8 cellular contexts compared by ENCODE assay signal in the genomic region with DNA sequence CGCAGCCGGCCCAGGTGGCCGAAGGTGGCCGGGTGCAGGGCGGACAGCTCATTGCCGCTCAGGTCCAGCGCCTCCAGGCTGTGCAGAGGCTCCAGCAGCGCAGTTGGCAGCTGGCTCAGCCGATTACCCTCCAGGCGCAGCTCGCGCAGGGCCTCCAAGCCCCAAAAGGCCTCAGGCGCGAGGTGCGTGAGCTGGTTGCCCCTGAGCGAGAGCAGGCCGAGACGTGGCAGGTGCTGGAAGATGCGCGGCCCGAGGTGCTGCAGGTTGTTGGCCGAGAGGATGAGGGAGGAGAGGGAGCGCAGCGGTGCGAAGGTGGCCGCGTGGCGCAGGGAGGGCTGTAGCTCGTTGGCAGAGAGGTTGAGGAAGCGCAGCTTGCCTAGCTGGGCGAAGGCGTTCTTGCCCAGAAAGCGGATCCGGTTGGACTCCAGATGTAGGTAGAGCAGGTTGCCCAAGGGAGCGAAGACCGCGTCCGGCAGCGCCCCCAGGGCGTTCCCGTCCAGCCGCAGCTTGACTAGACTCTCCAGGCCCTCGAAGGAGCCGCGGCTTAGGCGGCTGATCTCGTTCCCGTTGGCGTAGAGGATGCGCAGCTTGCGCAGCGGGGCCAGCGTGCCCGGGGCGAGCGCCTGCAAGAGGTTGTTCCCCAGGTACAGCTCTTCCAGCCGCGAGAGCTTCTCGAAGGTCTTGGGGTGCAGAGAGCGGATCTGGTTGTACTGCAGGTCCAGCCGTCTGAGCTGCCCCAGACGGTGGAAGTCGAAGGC. TPM values are rescaled to one million over a fixed set of nuclear protein-coding genes. Genes with fewer than 3 reads are reported as not detected.
DNase-seq lines count a peak whose midpoint lies in the region; ATAC-seq and TF ChIP-seq lines count a peak whose summit lies in the region.

No MANE protein-coding gene starts in this region.

- H3K36me3 ChIP-seq in GM06990 (ENCODE audit: control insufficient read depth, insufficient read depth, low read length) (no peaks in the 10 kb centered on the region), muscle layer of duodenum (ENCODE audit: control insufficient read depth in 1 of 2, insufficient read depth in 2 of 2, low read length in 2 of 2) (no peaks in the 10 kb centered on the region)

- DNase-seq in GM06990 (ENCODE audit: extremely low read depth, insufficient read length): peak; percentile 32
- DNase-seq in RPMI7951 (ENCODE audit: low read depth): peak; percentile 37
- no peak for DNase-seq in epithelial cell of proximal tubule (ENCODE audit: low read depth)
- DNase-seq in stimulated activated CD8-positive, alpha-beta memory T cell treated with anti-CD3 and anti-CD28 coated beads, Interleukin-4, amount 100 ng/mL, for 48 hours: no peak

- no peak for TF ChIP-seq CTCF in GM06990 (IDR thresholded peaks at IDR 0.05; ENCODE audit: insufficient read depth, low read length, poor library complexity, severe bottlenecking)
- no peak for TF ChIP-seq CTCF in epithelial cell of proximal tubule (conservative IDR thresholded peaks at IDR 0.05; ENCODE audit: low read depth, low read length)

- peaks cover 0 to 39% of the 10 kb centered on the region in 2 donors for H3K4me1 ChIP-seq in muscle layer of duodenum (ENCODE audit: control insufficient read depth in 1 of 2, insufficient read depth in 2 of 2, low read length in 2 of 2)

- H3K4me3 ChIP-seq in GM06990 (replicated peaks; ENCODE audit: low read depth, low read length) (no peak overlapping the region), epithelial cell of proximal tubule (ENCODE audit: low read depth, low read length) (peak overlapping the region; percentile 54), muscle layer of duodenum (ENCODE audit: low read depth in 1 of 2, low read length in 2 of 2) (peak overlapping the region; percentile 23 to 75)

- H3K27me3 ChIP-seq in GM06990 (replicated peaks; ENCODE audit: control insufficient read depth, insufficient read depth, low read length) (no peaks in the 10 kb centered on the region; the same call in 1 of the 2 replicates), muscle layer of duodenum (ENCODE audit: low read depth, low read length) (peaks cover 16% of the 10 kb centered on the region)

- H3K27ac ChIP-seq in muscle layer of duodenum (ENCODE audit: low read length): no peak overlapping the region

- ATAC-seq in HG02763 (IDR thresholded peaks at IDR 0.05; ENCODE audit: unreplicated experiment): no peak
- ATAC-seq in GM21367 (IDR thresholded peaks at IDR 0.05; ENCODE audit: unreplicated experiment): no peak
- no peak for ATAC-seq in GM19455 (IDR thresholded peaks at IDR 0.05; ENCODE audit: unreplicated experiment)

- H3K9me3 ChIP-seq in muscle layer of duodenum (ENCODE audit: control insufficient read depth in 1 of 2, low read length in 2 of 2): no peaks in the 10 kb centered on the region

RNA-seq across cellular contexts. Expression of a gene that starts 0.9 kb away (rescaled TPM):
- 6.4 and 7.1 TPM in 2 replicates for total RNA-seq in RPMI7951 (2014; rRNA removed; shearing (Covaris generic))
- total RNA-seq in epithelial cell of proximal tubule: 0.06 and 0.80 TPM in 2 replicates

Comparison
In these comparisons a context has a peak if more than half of its experiments do, and no peak if none do; other contexts are left out.
1. DNase-seq: peak in GM06990 (single experiment) and RPMI7951 (single experiment); none in epithelial cell of proximal tubule (single experiment) and stimulated activated CD8-positive, alpha-beta memory T cell treated with anti-CD3 and anti-CD28 coated beads, Interleukin-4, amount 100 ng/mL, for 48 hours (single experiment).